Comparison of ENCODE assay signal across 9 cellular contexts in the genomic region with DNA sequence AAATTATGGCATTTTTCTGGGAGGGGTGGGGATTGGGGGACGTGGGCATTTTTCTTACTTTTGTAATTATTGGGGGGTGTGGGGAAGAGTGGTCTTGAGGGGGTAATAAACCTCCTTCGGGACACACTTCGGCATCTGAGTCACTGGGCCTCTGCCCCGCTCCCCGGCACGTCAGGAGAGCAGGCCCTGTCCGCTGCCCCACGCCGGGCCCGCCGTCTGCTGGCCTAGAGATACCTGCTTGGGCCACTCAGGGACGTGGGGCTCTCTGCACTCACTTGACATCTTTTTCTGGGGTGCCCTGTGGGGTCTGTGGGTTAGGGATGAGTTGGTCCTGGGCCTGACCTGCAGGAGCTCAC. TPM values are rescaled to one million over a fixed set of nuclear protein-coding genes. Genes with fewer than 3 reads are reported as not detected.
DNase-seq lines count a peak whose midpoint lies in the region; ATAC-seq, FAIRE-seq and TF ChIP-seq lines count a peak whose summit lies in the region.
"Had no signal": no experiment of that assay in that cellular context is flagged by ENCODE, and none has a peak within 500 bp of the region (broad histone marks: within the 10 kb centered on the region; RNA-seq: fewer than 3 reads in every experiment).

No MANE protein-coding gene starts in this region.

- H3K27me3 ChIP-seq in CD4-positive, CD25-positive, alpha-beta regulatory T cell (ENCODE audit: control insufficient read depth, insufficient read depth, low read length), result no peaks in the 10 kb centered on the region
- no peaks in the 10 kb centered on the region for H3K27me3 ChIP-seq in OCI-LY3 (ENCODE audit: low read depth, low read length)
- H3K27me3 ChIP-seq in H1 (replicated peaks in 1 of 4; ENCODE audit: control insufficient read depth in 3 of 4, extremely low read depth in 1 of 4, insufficient read depth in 3 of 4, low read length in 3 of 4), result no peaks in the 10 kb centered on the region
- no peaks in the 10 kb centered on the region for H3K27me3 ChIP-seq in trophoblast cell (ENCODE audit: insufficient read depth, low read length)

- peaks cover 7% of the 10 kb centered on the region for H3K27me3 Mint-ChIP-seq in CD4-positive, CD25-positive, alpha-beta regulatory T cell

- H4K8ac ChIP-seq in H1 (ENCODE audit: extremely low read depth, insufficient read depth, low read length) (peak overlapping the region; percentile 64), trophoblast cell (ENCODE audit: low read depth, low read length) (peak overlapping the region; percentile 7)

- peaks cover 12% of the 10 kb centered on the region for H3K36me3 Mint-ChIP-seq in CD4-positive, CD25-positive, alpha-beta regulatory T cell

- CTCF ChIA-PET in H1 (lab: Charles Lee; ENCODE audit: partially characterized antibody), result interaction anchor here (0.7 to 1.9 kb wide), 7 partner anchors 9 to 174 kb away, joined by 3 to 10 read pairs (median 4); no protein-coding TSS in a partner anchor

- H3K14ac ChIP-seq in H1 (ENCODE audit: insufficient read length) (no peak overlapping the region), trophoblast cell (ENCODE audit: low read length) (no peak overlapping the region)

- H3K79me2 ChIP-seq in OCI-LY3 (ENCODE audit: low read length) (peaks cover 24% of the 10 kb centered on the region), H1 (ENCODE audit: control insufficient read depth in 1 of 2, insufficient read depth in 2 of 2, low read length in 2 of 2) (peaks cover 0 to 16% of the 10 kb centered on the region in 2 experiments; a peak in 2 of 4 replicates), trophoblast cell (ENCODE audit: control insufficient read depth, insufficient read depth, low read length, poor library complexity) (peaks cover 16% of the 10 kb centered on the region)

- 0 out of 2 replicates have a peak overlapping the region, but pooled peaks have one; percentile 39 for H2BK12ac ChIP-seq in H1 (ENCODE audit: low read depth, low read length)
- peak overlapping the region; percentile 41 for H2BK12ac ChIP-seq in trophoblast cell (ENCODE audit: low read length)

- H4K20me1 ChIP-seq in OCI-LY3 (ENCODE audit: insufficient read depth, low read length), result peaks cover 12% of the 10 kb centered on the region
- peaks cover 5 to 15% of the 10 kb centered on the region in 2 experiments for H4K20me1 ChIP-seq in H1 (replicated peaks in 1 of 2; ENCODE audit: control insufficient read depth in 1 of 2, insufficient read depth in 2 of 2, low read length in 2 of 2)

- H3K4me1 ChIP-seq in CD4-positive, CD25-positive, alpha-beta regulatory T cell (ENCODE audit: control insufficient read depth, insufficient read depth, low read length, poor library complexity, severe bottlenecking), result peaks cover 50% of the 10 kb centered on the region
- H3K4me1 ChIP-seq in OCI-LY3 (ENCODE audit: low read length) (peaks cover 36% of the 10 kb centered on the region), H1 (replicated peaks in 1 of 4; ENCODE audit: control insufficient read depth in 3 of 4, insufficient read depth in 4 of 4, low read length in 3 of 4) (peaks cover 4 to 17% (median 12%) of the 10 kb centered on the region in 4 experiments), trophoblast cell (ENCODE audit: control insufficient read depth in 1 of 2, insufficient read depth in 2 of 2, low read length in 2 of 2) (peaks cover 25 to 27% of the 10 kb centered on the region in 2 experiments)

- no peaks in the 10 kb centered on the region for H3K9me3 ChIP-seq in CD4-positive, CD25-positive, alpha-beta regulatory T cell (ENCODE audit: control insufficient read depth in 2 of 2, low read length in 2 of 2)
- no peaks in the 10 kb centered on the region for H3K9me3 ChIP-seq in OCI-LY3 (ENCODE audit: insufficient read depth, low read length)
- H3K9me3 ChIP-seq in H1 (ENCODE audit: insufficient read depth in 2 of 2, low read depth in 1 of 2, low read length in 1 of 2), result no peaks in the 10 kb centered on the region
- H3K9me3 ChIP-seq in trophoblast cell (ENCODE audit: insufficient read depth, low read depth, low read length), result no peaks in the 10 kb centered on the region

- H3K4ac ChIP-seq in H1 (replicated peaks; ENCODE audit: insufficient read length, low read depth, low read length) (no peak overlapping the region), trophoblast cell (ENCODE audit: low read depth, low read length) (peak overlapping the region; percentile 13)

- no peak for TF ChIP-seq CTCF in OCI-LY3 (IDR thresholded peaks at IDR 0.05; ENCODE audit: low read depth, low read length)
- TF ChIP-seq CTCF in H1 (IDR thresholded peaks at IDR 0.05; ENCODE audit: control extremely low read depth in 1 of 3, insufficient read depth in 1 of 3, low read depth in 1 of 3, low read length in 3 of 3), result no peak

- no peak overlapping the region for H4K5ac ChIP-seq in H1 (ENCODE audit: insufficient read length, low read depth, low read length)

- H2BK5ac ChIP-seq in H1 (ENCODE audit: low read depth, low read length) (peak overlapping the region; percentile 75; the same call in 1 of the 2 replicates), trophoblast cell (ENCODE audit: low read depth, low read length, poor library complexity) (no peak overlapping the region)

- H4K91ac ChIP-seq in H1 (replicated peaks; ENCODE audit: insufficient read length, low read length) (no peak overlapping the region), trophoblast cell (ENCODE audit: low read depth, low read length) (peak overlapping the region; percentile 52)

- peak overlapping the region; percentile 37 to 84 (median 63) for H3K4me3 Mint-ChIP-seq in CD4-positive, CD25-positive, alpha-beta regulatory T cell

- WGBS in H1 (ENCODE audit: extremely low coverage in 1 of 2, insufficient coverage in 1 of 2, insufficient read length in 1 of 2, insufficient replicate concordance in 2 of 2, low coverage in 1 of 2, low lambda C conversion rate in 2 of 2, missing lambda C conversion rate in 1 of 2), 2 experiments, result 87% methylated on average over 11 of the region's 12 CpGs; no CpG with 5 or more reads in 1 of the 2 experiments
- WGBS in trophoblast cell (ENCODE audit: extremely low coverage, insufficient coverage, insufficient read length), result no CpG with 5 or more reads among the region's 12 CpGs

- H2BK120ac ChIP-seq in H1 (replicated peaks; ENCODE audit: low read depth, low read length) (no peak overlapping the region), trophoblast cell (ENCODE audit: insufficient read depth, low read length, poor library complexity) (no peak overlapping the region)

- H3K9ac ChIP-seq in OCI-LY3 (ENCODE audit: low read length) (peak overlapping the region; percentile 97; the same call in 1 of the 2 replicates), H1 (replicated peaks in 1 of 4; ENCODE audit: extremely low read depth in 1 of 4, low read depth in 3 of 4, low read length in 3 of 4) (no peak overlapping the region), trophoblast cell (ENCODE audit: low read length) (no peak overlapping the region)

- H3K27ac ChIP-seq in CD4-positive, CD25-positive, alpha-beta regulatory T cell (ENCODE audit: insufficient read depth, low read length, poor library complexity, severe bottlenecking), result peak overlapping the region; percentile 82
- H3K27ac ChIP-seq in OCI-LY3 (ENCODE audit: low read length) (peak overlapping the region; percentile 96), H1 (ENCODE audit: low read depth, low read length) (no peak overlapping the region), trophoblast cell (ENCODE audit: low read depth, low read length) (peak overlapping the region; percentile 39)

- H2AK5ac ChIP-seq in H1 (ENCODE audit: low read depth, low read length), result no peak overlapping the region
- no peak overlapping the region for H2AK5ac ChIP-seq in trophoblast cell (ENCODE audit: low read length)

- H3K23me2 ChIP-seq in H1 (ENCODE audit: low read depth, low read length), result peaks cover 17% of the 10 kb centered on the region; the same call in 1 of the 2 replicates

- no peak for FAIRE-seq in H1 (lab: Jason Lieb, UNC)

- peak overlapping the region; percentile 48 for H3K18ac ChIP-seq in H1 (ENCODE audit: extremely low read depth, low read length)
- peak overlapping the region; percentile 2 for H3K18ac ChIP-seq in trophoblast cell (ENCODE audit: low read length)

- H4K12ac ChIP-seq in trophoblast cell (ENCODE audit: low read depth, low read length), result peak overlapping the region; percentile 1

- no peak for TF ChIP-seq EP300 in H1 (IDR thresholded peaks at IDR 0.05; ENCODE audit: borderline replicate concordance in 1 of 2, low read depth in 2 of 2, low read length in 2 of 2)

- POLR2A ChIA-PET in H1 (lab: Charles Lee; ENCODE audit: partially characterized antibody), result interaction anchor here (0.7 to 2.1 kb wide), 14 partner anchors 9 to 177 kb away, joined by 3 to 19 read pairs (median 4); no protein-coding TSS in a partner anchor

- H2AFZ ChIP-seq in OCI-LY3 (ENCODE audit: low read depth, low read length) (no peak overlapping the region), H1 (ENCODE audit: low read length) (no peak overlapping the region), trophoblast cell (ENCODE audit: insufficient read depth, low read length, poor library complexity) (no peak overlapping the region)

- H3K23ac ChIP-seq in H1 (ENCODE audit: insufficient read length) (no peak overlapping the region), trophoblast cell (ENCODE audit: low read length) (no peak overlapping the region)

- peaks cover 9% of the 10 kb centered on the region for H3K36me3 ChIP-seq in CD4-positive, CD25-positive, alpha-beta regulatory T cell (ENCODE audit: control insufficient read depth, insufficient read depth, low read length)
- H3K36me3 ChIP-seq in OCI-LY3 (replicated peaks; ENCODE audit: low read depth, low read length) (peaks cover 13% of the 10 kb centered on the region), H1 (ENCODE audit: control insufficient read depth in 2 of 4, insufficient read depth in 4 of 4, low read length in 3 of 4) (peaks cover 3 to 26% (median 12%) of the 10 kb centered on the region in 4 experiments; a peak in 7 of 8 replicates), trophoblast cell (ENCODE audit: control insufficient read depth in 1 of 2, insufficient read depth in 2 of 2, low read length in 2 of 2) (peaks cover 14 to 26% of the 10 kb centered on the region in 2 experiments)

- no peak for TF ChIP-seq RAD21 in H1 (IDR thresholded peaks at IDR 0.05 in 1 of 2, conservative IDR thresholded peaks at IDR 0.05 in 1 of 2; ENCODE audit: low read depth in 2 of 2, low read length in 2 of 2)

- no peak for DNase-seq in CD4-positive, CD25-positive, alpha-beta regulatory T cell
- DNase-seq in H1 (ENCODE audit: low read depth in 1 of 2, low spot score in 2 of 2), result no peak
- no peak for DNase-seq in trophoblast cell
- no peak for DNase-seq in cortex of kidney (lab: John Stamatoyannopoulos, UW)
- DNase-seq in T1000 (lab: John Stamatoyannopoulos, UW), result no peak
- no peak for DNase-seq in SHP77 treated with DMSO at 0.1 percent for 48 hours (lab: John Stamatoyannopoulos, UW)
- DNase-seq: NCI-H146 had no signal

- no peak for TF ChIP-seq POLR2A in H1 (IDR thresholded peaks at IDR 0.05; ENCODE audit: control extremely low read depth in 1 of 2, low read depth in 2 of 2, low read length in 2 of 2)

- no peak overlapping the region for H2BK15ac ChIP-seq in H1 (ENCODE audit: low read length)

- peak overlapping the region; percentile 79 to 98 (median 86) for H3K27ac Mint-ChIP-seq in CD4-positive, CD25-positive, alpha-beta regulatory T cell

- no peak for ATAC-seq in CD4-positive, CD25-positive, alpha-beta regulatory T cell (ENCODE audit: low read depth in 2 of 2)
- no peak for ATAC-seq in GM18873 (IDR thresholded peaks at IDR 0.05; ENCODE audit: low FRiP score, unreplicated experiment)

- no peak overlapping the region for H3K56ac ChIP-seq in H1 (replicated peaks; ENCODE audit: insufficient read length, low read depth, low read length)

- no peak overlapping the region for H3K4me3 ChIP-seq in CD4-positive, CD25-positive, alpha-beta regulatory T cell (ENCODE audit: low read depth, low read length)
- H3K4me3 ChIP-seq in OCI-LY3 (ENCODE audit: low read length), result no peak overlapping the region
- H3K4me3 ChIP-seq in H1 (ENCODE audit: extremely low read depth in 1 of 4, insufficient read depth in 2 of 4, low read depth in 3 of 4, low read length in 4 of 4), result no peak overlapping the region
- H3K4me3 ChIP-seq in trophoblast cell (ENCODE audit: low read depth, low read length), result no peak overlapping the region

- H3K79me1 ChIP-seq in H1 (ENCODE audit: low read depth, low read length) (peaks cover 5% of the 10 kb centered on the region), trophoblast cell (ENCODE audit: low read length) (peaks cover 31% of the 10 kb centered on the region)

- H2BK20ac ChIP-seq in H1 (ENCODE audit: low read length), result no peak overlapping the region

- H3K9me3 Mint-ChIP-seq in CD4-positive, CD25-positive, alpha-beta regulatory T cell, result no peaks in the 10 kb centered on the region

- peaks cover 4 to 70% (median 48%) of the 10 kb centered on the region in 4 donors for H3K4me1 Mint-ChIP-seq in CD4-positive, CD25-positive, alpha-beta regulatory T cell

- peak overlapping the region; percentile 98; the same call in 1 of the 2 replicates for H3K4me2 ChIP-seq in OCI-LY3 (ENCODE audit: low read length)
- H3K4me2 ChIP-seq in H1 (ENCODE audit: insufficient read depth in 1 of 2, low read depth in 2 of 2, low read length in 2 of 2), result no peak overlapping the region
- no peak overlapping the region for H3K4me2 ChIP-seq in trophoblast cell (ENCODE audit: low read length)

RNA-seq across cellular contexts. Expression of gene FTL, which starts 3.5 kb away (rescaled TPM):
- 575 TPM for total RNA-seq in CD4-positive, CD25-positive, alpha-beta regulatory T cell
- 1,000 to 10,000 TPM; 4,061 to 5,675 (median 4,823) TPM for polyA plus RNA-seq in CD4-positive, CD25-positive, alpha-beta regulatory T cell
- 1,751 and 1,764 TPM in 2 replicates for total RNA-seq in H1 (2021; fragmentation: NEBNext Ultra II Directional; extraction: Animal tissue kit (Norgen Biotek cat#: 25700))
- 2,427 and 3,043 TPM in 2 replicates for polyA plus RNA-seq in H1 (2011; rRNA removed)
- 1,042 TPM for polyA plus RNA-seq in H1 (2011; cell fraction: cytosol; rRNA removed)
- polyA plus RNA-seq in H1 (2011; cell fraction: nucleus; rRNA removed), result 1,402 TPM
- 1,164 to 2,476 TPM (median 2,085 TPM) in 4 replicates for polyA plus RNA-seq in H1 (2012, experiment 1 of 2)
- polyA plus RNA-seq in H1 (2012, experiment 2 of 2), result 3,986 TPM
- 2,213 TPM for polyA plus RNA-seq in H1 (2013, experiment 1 of 2)
- 2,143 TPM for polyA plus RNA-seq in H1 (2013, experiment 2 of 2)
- 388 and 494 TPM in 2 replicates for polyA minus RNA-seq in H1 (2011; rRNA and poly(A)+ RNA removed)
- polyA minus RNA-seq in H1 (2011; cell fraction: cytosol; rRNA and poly(A)+ RNA removed), result 417 TPM
- 311 TPM for polyA minus RNA-seq in H1 (2011; cell fraction: nucleus; rRNA and poly(A)+ RNA removed)
- 3,699 and 3,930 TPM in 2 replicates for polyA plus RNA-seq in trophoblast cell (2013)

RNA-seq across cellular contexts. Expression of gene BAX, which starts 7.0 kb away (rescaled TPM):
- total RNA-seq in CD4-positive, CD25-positive, alpha-beta regulatory T cell, result 92.8 TPM
- polyA plus RNA-seq in CD4-positive, CD25-positive, alpha-beta regulatory T cell, result 10 to 100 TPM; 47.9 to 73.1 (median 61.1) TPM
- 257 and 295 TPM in 2 replicates for total RNA-seq in H1 (2021; fragmentation: NEBNext Ultra II Directional; extraction: Animal tissue kit (Norgen Biotek cat#: 25700))
- 346 and 750 TPM in 2 replicates for polyA plus RNA-seq in H1 (2011; rRNA removed)
- 281 TPM for polyA plus RNA-seq in H1 (2011; cell fraction: cytosol; rRNA removed)
- 369 TPM for polyA plus RNA-seq in H1 (2011; cell fraction: nucleus; rRNA removed)
- polyA plus RNA-seq in H1 (2012, experiment 1 of 2), result 346 to 545 TPM (median 505 TPM) in 4 replicates
- 448 TPM for polyA plus RNA-seq in H1 (2012, experiment 2 of 2)
- polyA plus RNA-seq in H1 (2013, experiment 1 of 2), result 121 TPM
- polyA plus RNA-seq in H1 (2013, experiment 2 of 2), result 128 TPM
- polyA minus RNA-seq in H1 (2011; rRNA and poly(A)+ RNA removed), result 70.9 and 97.6 TPM in 2 replicates
- polyA minus RNA-seq in H1 (2011; cell fraction: cytosol; rRNA and poly(A)+ RNA removed), result 127 TPM
- polyA minus RNA-seq in H1 (2011; cell fraction: nucleus; rRNA and poly(A)+ RNA removed), result 125 TPM
- polyA plus RNA-seq in trophoblast cell (2013), result 92.3 and 93.5 TPM in 2 replicates

RNA-seq across cellular contexts. Expression of gene DHDH, which starts 28.2 kb away (rescaled TPM):
- total RNA-seq in CD4-positive, CD25-positive, alpha-beta regulatory T cell, result not detected
- polyA plus RNA-seq in CD4-positive, CD25-positive, alpha-beta regulatory T cell, result 1 to 10 TPM in 2 of 4 donors, under 1 TPM in 2; 0.68 to 2.4 (median 1.1) TPM
- 2.2 and 2.7 TPM in 2 replicates for total RNA-seq in H1 (2021; fragmentation: NEBNext Ultra II Directional; extraction: Animal tissue kit (Norgen Biotek cat#: 25700))
- polyA plus RNA-seq in H1 (2011; rRNA removed), result 2.8 and 2.9 TPM in 2 replicates
- 2.7 TPM for polyA plus RNA-seq in H1 (2011; cell fraction: cytosol; rRNA removed)
- 3.1 TPM for polyA plus RNA-seq in H1 (2011; cell fraction: nucleus; rRNA removed)
- polyA plus RNA-seq in H1 (2012, experiment 1 of 2), result 2.0 to 3.1 TPM (median 2.4 TPM) in 4 replicates
- polyA plus RNA-seq in H1 (2012, experiment 2 of 2), result 1.7 TPM
- polyA plus RNA-seq in H1 (2013, experiment 1 of 2), result 1.2 TPM
- polyA plus RNA-seq in H1 (2013, experiment 2 of 2), result 1.2 TPM
- 0.34 and 0.35 TPM in 2 replicates for polyA minus RNA-seq in H1 (2011; rRNA and poly(A)+ RNA removed)
- 1.8 TPM for polyA minus RNA-seq in H1 (2011; cell fraction: cytosol; rRNA and poly(A)+ RNA removed)
- 0.60 TPM for polyA minus RNA-seq in H1 (2011; cell fraction: nucleus; rRNA and poly(A)+ RNA removed)
- polyA plus RNA-seq in trophoblast cell (2013), result 0.18 and 0.23 TPM in 2 replicates

RNA-seq across cellular contexts. Expression of gene GYS1, which starts 31.5 kb away (rescaled TPM):
- 37.1 TPM for total RNA-seq in CD4-positive, CD25-positive, alpha-beta regulatory T cell
- 10 to 100 TPM; 24.5 to 28.8 (median 26.2) TPM for polyA plus RNA-seq in CD4-positive, CD25-positive, alpha-beta regulatory T cell
- 37.8 and 38.7 TPM in 2 replicates for total RNA-seq in H1 (2021; fragmentation: NEBNext Ultra II Directional; extraction: Animal tissue kit (Norgen Biotek cat#: 25700))
- 30.0 and 41.9 TPM in 2 replicates for polyA plus RNA-seq in H1 (2011; rRNA removed)
- polyA plus RNA-seq in H1 (2011; cell fraction: cytosol; rRNA removed), result 25.6 TPM
- 52.0 TPM for polyA plus RNA-seq in H1 (2011; cell fraction: nucleus; rRNA removed)
- polyA plus RNA-seq in H1 (2012, experiment 1 of 2), result 31.3 to 34.4 TPM (median 34.1 TPM) in 4 replicates
- polyA plus RNA-seq in H1 (2012, experiment 2 of 2), result 33.2 TPM
- polyA plus RNA-seq in H1 (2013, experiment 1 of 2), result 23.7 TPM
- 22.3 TPM for polyA plus RNA-seq in H1 (2013, experiment 2 of 2)
- 43.2 and 45.0 TPM in 2 replicates for polyA minus RNA-seq in H1 (2011; rRNA and poly(A)+ RNA removed)
- 25.8 TPM for polyA minus RNA-seq in H1 (2011; cell fraction: cytosol; rRNA and poly(A)+ RNA removed)
- polyA minus RNA-seq in H1 (2011; cell fraction: nucleus; rRNA and poly(A)+ RNA removed), result 19.8 TPM
- 64.3 and 68.6 TPM in 2 replicates for polyA plus RNA-seq in trophoblast cell (2013)

RNA-seq across cellular contexts. Expression of gene RUVBL2, which starts 32.0 kb away (rescaled TPM):
- total RNA-seq in CD4-positive, CD25-positive, alpha-beta regulatory T cell, result 18.5 TPM
- polyA plus RNA-seq in CD4-positive, CD25-positive, alpha-beta regulatory T cell, result 10 to 100 TPM; 49.1 to 60.2 (median 52.9) TPM
- total RNA-seq in H1 (2021; fragmentation: NEBNext Ultra II Directional; extraction: Animal tissue kit (Norgen Biotek cat#: 25700)), result 152 and 160 TPM in 2 replicates
- polyA plus RNA-seq in H1 (2011; rRNA removed), result 247 and 341 TPM in 2 replicates
- 318 TPM for polyA plus RNA-seq in H1 (2011; cell fraction: cytosol; rRNA removed)
- 322 TPM for polyA plus RNA-seq in H1 (2011; cell fraction: nucleus; rRNA removed)
- polyA plus RNA-seq in H1 (2012, experiment 1 of 2), result 172 to 250 TPM (median 216 TPM) in 4 replicates
- 191 TPM for polyA plus RNA-seq in H1 (2012, experiment 2 of 2)
- polyA plus RNA-seq in H1 (2013, experiment 1 of 2), result 85.2 TPM
- 79.0 TPM for polyA plus RNA-seq in H1 (2013, experiment 2 of 2)
- polyA minus RNA-seq in H1 (2011; rRNA and poly(A)+ RNA removed), result 148 and 152 TPM in 2 replicates
- polyA minus RNA-seq in H1 (2011; cell fraction: cytosol; rRNA and poly(A)+ RNA removed), result 139 TPM
- polyA minus RNA-seq in H1 (2011; cell fraction: nucleus; rRNA and poly(A)+ RNA removed), result 97.5 TPM
- 58.0 and 58.6 TPM in 2 replicates for polyA plus RNA-seq in trophoblast cell (2013)
